15 cellular contexts compared by ENCODE assay signal in the genomic region with DNA sequence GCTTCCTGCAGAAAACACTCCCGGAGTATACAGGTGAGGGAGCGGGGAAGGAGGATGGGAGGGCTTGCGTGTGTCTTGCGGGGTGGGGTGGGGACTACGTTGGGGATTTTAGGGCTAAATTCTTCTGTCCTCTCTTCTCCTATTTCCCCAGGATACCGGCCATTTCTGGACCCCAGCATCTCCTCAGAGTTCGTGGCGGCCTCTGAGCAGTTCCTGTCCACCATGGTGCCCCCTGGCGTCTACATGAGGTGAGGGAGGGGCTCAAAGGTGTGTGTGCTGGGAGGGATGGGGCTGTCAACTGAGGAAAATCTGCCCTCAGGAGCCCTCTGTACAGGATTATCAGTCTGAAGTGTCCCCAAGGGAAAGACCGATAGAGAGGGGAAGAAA. TPM values are rescaled to one million over a fixed set of nuclear protein-coding genes. Genes with fewer than 3 reads are reported as not detected.
A peak's percentile ranks its signal among the peaks of the same experiment; 100 is the strongest.
DNase-seq lines count a peak whose midpoint lies in the region; ATAC-seq, FAIRE-seq and TF ChIP-seq lines count a peak whose summit lies in the region.
"Had no signal": no experiment of that assay in that cellular context is flagged by ENCODE, and none has a peak within 500 bp of the region (broad histone marks: within the 10 kb centered on the region; RNA-seq: fewer than 3 reads in every experiment).

No MANE protein-coding gene starts in this region.

- no peak overlapping the region for H3K23ac ChIP-seq in trophoblast cell (ENCODE audit: low read length)

- H3K9me3 ChIP-seq in CD8-positive, alpha-beta memory T cell (ENCODE audit: low read length) = no peaks in the 10 kb centered on the region
- peaks cover 11% of the 10 kb centered on the region for H3K9me3 ChIP-seq in trophoblast cell (ENCODE audit: insufficient read depth, low read depth, low read length)

- H4K8ac ChIP-seq in trophoblast cell (ENCODE audit: low read depth, low read length) = no peak overlapping the region

- peak; percentile 55 to 62 for ATAC-seq in naive thymus-derived CD8-positive, alpha-beta T cell

- no peak overlapping the region for H2BK5ac ChIP-seq in trophoblast cell (ENCODE audit: low read depth, low read length, poor library complexity)

- H3K4me1 Mint-ChIP-seq in CD8-positive, alpha-beta memory T cell = peaks cover 8 to 17% (median 15%) of the 10 kb centered on the region in 3 donors
- peaks cover 11 to 15% (median 12%) of the 10 kb centered on the region in 4 donors for H3K4me1 Mint-ChIP-seq in naive thymus-derived CD8-positive, alpha-beta T cell

- TF ChIP-seq CTCF in GM12875 (IDR thresholded peaks at IDR 0.05; ENCODE audit: borderline replicate concordance, insufficient read depth, low read depth, low read length) (peak; percentile 21; the same call in 1 of the 2 replicates), astrocyte of the spinal cord (IDR thresholded peaks at IDR 0.05; ENCODE audit: low read depth, low read length) (peak; percentile 31)

- WGBS in trophoblast cell (ENCODE audit: extremely low coverage, insufficient coverage, insufficient read length) = no CpG with 5 or more reads among the region's 10 CpGs

- H2BK12ac ChIP-seq in trophoblast cell (ENCODE audit: low read length) = no peak overlapping the region

- peak overlapping the region in 5 of 7 donors; percentile 54 to 79 (median 63) for H3K4me3 Mint-ChIP-seq in CD8-positive, alpha-beta memory T cell
- peak overlapping the region; percentile 41 to 78 (median 71) for H3K4me3 Mint-ChIP-seq in naive thymus-derived CD8-positive, alpha-beta T cell

- H3K4me1 ChIP-seq in CD8-positive, alpha-beta memory T cell (ENCODE audit: insufficient read depth, low read length) = no peaks in the 10 kb centered on the region
- H3K4me1 ChIP-seq in trophoblast cell (ENCODE audit: control insufficient read depth in 1 of 2, insufficient read depth in 2 of 2, low read length in 2 of 2) = peaks cover 0 to 6% of the 10 kb centered on the region in 2 experiments

- CTCF ChIA-PET in CD8-positive, alpha-beta memory T cell (lab: Charles Lee) = interaction anchor here (1.6 to 2.2 kb wide), 2 partner anchors 14 to 18 kb away, joined by 4 to 6 read pairs; no protein-coding TSS in a partner anchor

- peaks cover 19% of the 10 kb centered on the region for H3K27me3 ChIP-seq in CD8-positive, alpha-beta memory T cell (ENCODE audit: insufficient read depth, low read length, poor library complexity, severe bottlenecking)
- H3K27me3 ChIP-seq in trophoblast cell (ENCODE audit: insufficient read depth, low read length) = peaks cover 30% of the 10 kb centered on the region

- no peak overlapping the region for H3K4me3 ChIP-seq in CD8-positive, alpha-beta memory T cell (ENCODE audit: low read length)
- no peak overlapping the region for H3K4me3 ChIP-seq in GM12875 (ENCODE audit: low read depth, low read length)
- H3K4me3 ChIP-seq in astrocyte of the spinal cord (ENCODE audit: low read depth, low read length) = no peak overlapping the region
- H3K4me3 ChIP-seq in trophoblast cell (ENCODE audit: low read depth, low read length) = no peak overlapping the region
- H3K4me3 ChIP-seq: dorsolateral prefrontal cortex had no signal

- H3K27ac Mint-ChIP-seq in CD8-positive, alpha-beta memory T cell = peak overlapping the region in 1 of 8 donors; percentile 60
- peak overlapping the region in 3 of 10 donors; percentile 12 to 52 (median 24) for H3K27ac Mint-ChIP-seq in naive thymus-derived CD8-positive, alpha-beta T cell
- H3K27ac Mint-ChIP-seq: activated T-helper 2 cell treated with anti-CD3 and anti-CD28 coated beads, Interferon-gamma antibody, Interleukin-2, Interleukin-4, amounts not matched to agents 10 μg/mL and 5 μg/mL and 100 μg/mL, durations not matched to agents 14 hours and 24 hours and 36 hours had no signal

- in situ Hi-C loops in astrocyte of the spinal cord (cut with HindIII; ENCODE audit: low sequenced_read_pairs) = no loop called here

- H3K36me3 ChIP-seq in CD8-positive, alpha-beta memory T cell (ENCODE audit: insufficient read depth, low read length) = no peaks in the 10 kb centered on the region
- H3K36me3 ChIP-seq in trophoblast cell (ENCODE audit: control insufficient read depth in 1 of 2, insufficient read depth in 2 of 2, low read length in 2 of 2) = no peaks in the 10 kb centered on the region

- H2AK5ac ChIP-seq in trophoblast cell (ENCODE audit: low read length) = no peak overlapping the region

- H4K12ac ChIP-seq in trophoblast cell (ENCODE audit: low read depth, low read length) = no peak overlapping the region

- no peaks in the 10 kb centered on the region for H3K79me2 ChIP-seq in trophoblast cell (ENCODE audit: control insufficient read depth, insufficient read depth, low read length, poor library complexity)

- peaks cover 31 to 41% of the 10 kb centered on the region in 2 donors for H3K27me3 Mint-ChIP-seq in CD8-positive, alpha-beta memory T cell
- peaks cover 17 to 48% (median 37%) of the 10 kb centered on the region in 5 donors for H3K27me3 Mint-ChIP-seq in naive thymus-derived CD8-positive, alpha-beta T cell

- no peak overlapping the region for H3K9ac ChIP-seq in trophoblast cell (ENCODE audit: low read length)

- no peak overlapping the region for H3K4me2 ChIP-seq in trophoblast cell (ENCODE audit: low read length)

- no peak overlapping the region for H3K4ac ChIP-seq in trophoblast cell (ENCODE audit: low read depth, low read length)

- no peaks in the 10 kb centered on the region for H3K9me3 Mint-ChIP-seq in CD8-positive, alpha-beta memory T cell
- H3K9me3 Mint-ChIP-seq in naive thymus-derived CD8-positive, alpha-beta T cell = no peaks in the 10 kb centered on the region
- H3K9me3 Mint-ChIP-seq: activated T-helper 2 cell treated with anti-CD3 and anti-CD28 coated beads, Interferon-gamma antibody, Interleukin-2, Interleukin-4, amounts not matched to agents 10 μg/mL and 5 μg/mL and 100 μg/mL, durations not matched to agents 14 hours and 24 hours and 36 hours had no signal

- POLR2A ChIA-PET in CD8-positive, alpha-beta memory T cell (lab: Charles Lee) = no interaction called here
- POLR2A ChIA-PET in naive thymus-derived CD8-positive, alpha-beta T cell (lab: Charles Lee) = no interaction called here

- H3K79me1 ChIP-seq in trophoblast cell (ENCODE audit: low read length) = peaks cover 1% of the 10 kb centered on the region

- no peak overlapping the region for H3K27ac ChIP-seq in CD8-positive, alpha-beta memory T cell (ENCODE audit: low read depth, low read length)
- H3K27ac ChIP-seq in trophoblast cell (ENCODE audit: low read depth, low read length) = no peak overlapping the region
- H3K27ac ChIP-seq: dorsolateral prefrontal cortex, RWPE1 had no signal

- H3K18ac ChIP-seq in trophoblast cell (ENCODE audit: low read length) = no peak overlapping the region

- no peak overlapping the region for H4K91ac ChIP-seq in trophoblast cell (ENCODE audit: low read depth, low read length)

- FAIRE-seq in GM19239 (lab: Jason Lieb, UNC) = no peak

- H2BK120ac ChIP-seq in trophoblast cell (ENCODE audit: insufficient read depth, low read length, poor library complexity) = no peak overlapping the region

- H3K14ac ChIP-seq in trophoblast cell (ENCODE audit: low read length) = no peak overlapping the region

- H3K36me3 Mint-ChIP-seq in CD8-positive, alpha-beta memory T cell = no peaks in the 10 kb centered on the region
- H3K36me3 Mint-ChIP-seq in naive thymus-derived CD8-positive, alpha-beta T cell = peaks cover 0 to 2% (median 0%) of the 10 kb centered on the region in 3 donors

- no peak for DNase-seq in CD8-positive, alpha-beta memory T cell
- no peak for DNase-seq in astrocyte of the spinal cord (ENCODE audit: low read depth, low spot score)
- DNase-seq in naive thymus-derived CD8-positive, alpha-beta T cell = no peak
- no peak for DNase-seq in NCI-H748 (lab: John Stamatoyannopoulos, UW; ENCODE audit: unreplicated experiment)
- DNase-seq in trophoblast cell = no peak
- no peak for DNase-seq in GM19239 (ENCODE audit: insufficient read length, low spot score)
- DNase-seq: DND-41, GOT3, KBM-7, NCI-H2171 treated with DMSO at 0.1 percent for 48 hours had no signal

- H2AFZ ChIP-seq in trophoblast cell (ENCODE audit: insufficient read depth, low read length, poor library complexity) = no peak overlapping the region

RNA-seq across cellular contexts. Expression of a gene that starts 6.6 kb away (rescaled TPM):
- total RNA-seq in CD8-positive, alpha-beta memory T cell = under 1 TPM in 1 of 2 experiments, not detected in 1; 0.11 TPM
- polyA plus RNA-seq in CD8-positive, alpha-beta memory T cell = 1.2 TPM
- not detected for total RNA-seq in naive thymus-derived CD8-positive, alpha-beta T cell
- polyA plus RNA-seq in naive thymus-derived CD8-positive, alpha-beta T cell = 1 to 10 TPM in 1 of 3 donors, under 1 TPM in 2; 0.35 to 3.7 (median 0.40) TPM
- 1.1 and 1.4 TPM in 2 replicates for polyA plus RNA-seq in trophoblast cell (2013)

RNA-seq across cellular contexts. Expression of a gene that starts 6.7 kb away (rescaled TPM):
- total RNA-seq in CD8-positive, alpha-beta memory T cell = under 1 TPM in 1 of 2 experiments, not detected in 1; 0.09 TPM
- polyA plus RNA-seq in CD8-positive, alpha-beta memory T cell = 0.29 TPM
- under 1 TPM; 0.77 to 0.81 TPM for total RNA-seq in naive thymus-derived CD8-positive, alpha-beta T cell
- under 1 TPM in 1 of 3 donors, not detected in 2; 0.26 TPM for polyA plus RNA-seq in naive thymus-derived CD8-positive, alpha-beta T cell
- polyA plus RNA-seq in trophoblast cell (2013) = 2.8 and 3.4 TPM in 2 replicates

RNA-seq across cellular contexts. Expression of a gene that starts 22.2 kb away (rescaled TPM):
- not detected for total RNA-seq in CD8-positive, alpha-beta memory T cell
- not detected for polyA plus RNA-seq in CD8-positive, alpha-beta memory T cell
- not detected for total RNA-seq in naive thymus-derived CD8-positive, alpha-beta T cell
- polyA plus RNA-seq in naive thymus-derived CD8-positive, alpha-beta T cell = not detected
- polyA plus RNA-seq in trophoblast cell (2013) = not detected in 2 replicates
- total RNA-seq: activated T-helper 2 cell treated with anti-CD3 and anti-CD28 coated beads, Interferon-gamma antibody, Interleukin-2, Interleukin-4, amounts not matched to agents 10 μg/mL and 5 μg/mL and 100 μg/mL, durations not matched to agents 14 hours and 24 hours and 36 hours; dorsolateral prefrontal cortex; mesenteric fat pad had no signal

RNA-seq across cellular contexts. Expression of a gene that starts 22.4 kb away (rescaled TPM):
- not detected for total RNA-seq in CD8-positive, alpha-beta memory T cell
- not detected for polyA plus RNA-seq in CD8-positive, alpha-beta memory T cell
- total RNA-seq in naive thymus-derived CD8-positive, alpha-beta T cell = not detected
- not detected for polyA plus RNA-seq in naive thymus-derived CD8-positive, alpha-beta T cell
- polyA plus RNA-seq in trophoblast cell (2013) = 0.19 TPM in 2 replicates
- total RNA-seq: activated T-helper 2 cell treated with anti-CD3 and anti-CD28 coated beads, Interferon-gamma antibody, Interleukin-2, Interleukin-4, amounts not matched to agents 10 μg/mL and 5 μg/mL and 100 μg/mL, durations not matched to agents 14 hours and 24 hours and 36 hours had no signal

RNA-seq across cellular contexts. Expression of a gene that starts 51.4 kb away (rescaled TPM):
- total RNA-seq in CD8-positive, alpha-beta memory T cell = 10 to 100 TPM; 25.4 to 29.5 TPM
- polyA plus RNA-seq in CD8-positive, alpha-beta memory T cell = 1.5 TPM
- 1 to 10 TPM; 8.1 to 9.7 TPM for total RNA-seq in naive thymus-derived CD8-positive, alpha-beta T cell
- 1 to 10 TPM; 1.1 to 2.6 (median 1.4) TPM for polyA plus RNA-seq in naive thymus-derived CD8-positive, alpha-beta T cell
- 7.0 and 7.8 TPM in 2 replicates for polyA plus RNA-seq in trophoblast cell (2013)
